Comparison of ENCODE assay signal across 1 cellular context in genomic region chr2:12330916-12331315, GRCh38.
TF ChIP-seq lines count a peak whose summit lies in the region.

No MANE protein-coding gene starts in this region.

TF ChIP-seq in SK-N-SH, 30 proteins besides CTCF, POLR2A, EP300 and RAD21 (continued from another document):
- TF ChIP-seq MAX (IDR thresholded peaks at IDR 0.05; ENCODE audit: low read depth) (peak; percentile 79), TCF12 (IDR thresholded peaks at IDR 0.05) (peak; percentile 47)
